ENCODE assay signal across 19 cellular contexts in the genomic region with DNA sequence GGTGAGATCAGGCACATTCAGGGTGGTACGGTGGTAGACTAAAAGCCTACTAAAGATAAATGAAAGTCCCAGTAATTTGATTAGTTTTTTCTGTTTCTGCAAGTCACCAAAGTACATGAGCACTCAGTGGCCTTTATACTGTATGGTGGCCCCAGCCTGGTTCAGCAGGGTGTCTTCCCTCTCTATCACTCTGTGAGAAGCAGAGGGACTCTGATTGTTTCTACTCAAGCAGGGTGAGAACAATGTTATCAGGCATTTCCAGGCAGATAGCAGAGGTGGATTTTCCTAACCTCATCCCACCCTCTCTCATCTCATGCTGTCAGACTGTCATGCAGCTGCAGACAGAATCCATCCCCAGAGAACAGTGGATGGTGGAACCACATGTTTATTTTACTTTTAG.
"Had no signal": no experiment of that assay in that cellular context is flagged by ENCODE, and none has a peak within 500 bp of the region (broad histone marks: within the 10 kb centered on the region; RNA-seq: fewer than 3 reads in every experiment).

No MANE protein-coding gene starts in this region.

- H3K4me1 Mint-ChIP-seq: immature natural killer cell; naive B cell; nephron; stimulated activated naive B cell treated with anti-CD40 and anti-IgM and Interleukin-4, amounts not matched to agents 10 μg/mL and 1 μg/mL and 100 μg/mL, for 72 hours; stimulated activated naive CD8-positive, alpha-beta T cell treated with anti-CD3 and anti-CD28 coated beads, Interleukin-15, amount 100 ng/mL, for 72 hours had no signal

- H3K4me3 Mint-ChIP-seq: immature natural killer cell; naive B cell; nephron; stimulated activated naive B cell treated with anti-CD40 and anti-IgM and Interleukin-4, amounts not matched to agents 10 μg/mL and 1 μg/mL and 100 μg/mL, for 72 hours; stimulated activated naive CD8-positive, alpha-beta T cell treated with anti-CD3 and anti-CD28 coated beads, Interleukin-15, amount 100 ng/mL, for 72 hours had no signal

- H3K27me3 ChIP-seq: neutrophil, sigmoid colon had no signal

- H3K9me3 ChIP-seq: neutrophil, psoas muscle, thoracic aorta had no signal

- H3K27ac ChIP-seq: coronary artery, neutrophil, psoas muscle, sigmoid colon, skin epidermis, thoracic aorta had no signal

- H3K4me1 ChIP-seq: psoas muscle, sigmoid colon had no signal

- H3K36me3 ChIP-seq: neutrophil, sigmoid colon, thoracic aorta had no signal

- DNase-seq: effector CD4-positive, alpha-beta T cell; immature natural killer cell; left cardiac atrium; left ventricle myocardium superior; mesenchymal stem cell; naive B cell; psoas muscle; sigmoid colon; stimulated activated CD4-positive, alpha-beta T cell treated with anti-CD3 and anti-CD28 coated beads, Interleukin-2, amount 100 ng/mL, for 24 hours; stimulated activated CD4-positive, alpha-beta T cell treated with anti-CD3 and anti-CD28 coated beads, Interleukin-4, amount 100 ng/mL, for 4 hours; stimulated activated naive B cell treated with anti-CD40 and anti-IgM and Interleukin-4, amounts not matched to agents 10 μg/mL and 1 μg/mL and 100 μg/mL, for 72 hours; stimulated activated naive CD8-positive, alpha-beta T cell treated with anti-CD3 and anti-CD28 coated beads, Interleukin-15, amount 100 ng/mL, for 72 hours had no signal

- H3K4me3 ChIP-seq: coronary artery, lung, psoas muscle, sigmoid colon, skin epidermis, thoracic aorta had no signal

- H3K36me3 Mint-ChIP-seq: immature natural killer cell, naive B cell had no signal

- H3K27me3 Mint-ChIP-seq: stimulated activated naive CD8-positive, alpha-beta T cell treated with anti-CD3 and anti-CD28 coated beads, Interleukin-15, amount 100 ng/mL, for 72 hours had no signal

- H3K27ac Mint-ChIP-seq: immature natural killer cell; naive B cell; nephron; stimulated activated naive B cell treated with anti-CD40 and anti-IgM and Interleukin-4, amounts not matched to agents 10 μg/mL and 1 μg/mL and 100 μg/mL, for 72 hours; stimulated activated naive CD8-positive, alpha-beta T cell treated with anti-CD3 and anti-CD28 coated beads, Interleukin-15, amount 100 ng/mL, for 72 hours had no signal

- ATAC-seq: esophagus mucosa; left cardiac atrium; left ventricle myocardium superior; psoas muscle; stimulated activated naive B cell treated with anti-CD40 and anti-IgM and Interleukin-4, amounts not matched to agents 10 μg/mL and 1 μg/mL and 100 μg/mL, for 72 hours; stimulated activated naive CD8-positive, alpha-beta T cell treated with anti-CD3 and anti-CD28 coated beads, Interleukin-15, amount 100 ng/mL, for 72 hours had no signal
